ENCODE assay signal across 22 cellular contexts in the genomic region with DNA sequence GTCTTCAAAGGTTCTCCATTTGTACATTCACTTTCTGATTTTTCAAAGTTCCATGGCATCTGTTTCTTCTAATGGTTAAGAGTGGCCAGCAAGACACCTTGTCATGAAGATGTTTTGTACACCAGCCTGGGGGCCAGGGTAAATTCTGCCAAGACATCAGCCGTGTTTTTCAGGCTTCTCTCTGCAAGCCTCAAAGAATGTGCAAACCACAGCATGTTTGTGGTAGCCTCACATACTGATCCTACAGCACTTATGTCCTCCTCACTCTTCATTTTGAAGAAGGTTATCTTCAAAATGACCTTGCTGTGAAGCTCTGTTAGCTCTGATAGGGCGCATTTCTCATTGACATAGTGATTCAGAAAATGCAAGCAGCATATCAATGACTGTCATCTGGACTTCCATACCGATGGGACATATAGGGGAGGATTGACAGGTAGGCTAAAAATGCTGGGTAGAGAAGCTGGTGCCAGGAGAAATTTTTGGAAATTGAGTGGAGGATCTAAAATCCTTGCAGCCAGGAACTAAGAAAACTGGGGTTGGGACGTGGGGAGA.
"Had no signal": no experiment of that assay in that cellular context is flagged by ENCODE, and none has a peak within 500 bp of the region (broad histone marks: within the 10 kb centered on the region; RNA-seq: fewer than 3 reads in every experiment).

No MANE protein-coding gene starts in this region.

- H3K4me2 ChIP-seq: hepatocyte had no signal

- H3K27ac ChIP-seq: esophagus muscularis mucosa, hepatocyte, lower lobe of right lung, parathyroid adenoma, transverse colon, vagina had no signal

- H3K27me3 ChIP-seq: esophagus muscularis mucosa, hepatocyte, transverse colon, vagina had no signal

- DNase-seq: activated CD4-positive, alpha-beta T cell treated with anti-CD3 and anti-CD28 coated beads, Interleukin-2, amount 10 ng/mL, durations not matched to agents 24 days and 14 days; activated CD8-positive, alpha-beta T cell treated with anti-CD3 and anti-CD28 coated beads for 36 hours; activated naive CD4-positive, alpha-beta T cell treated with Interleukin-2 at 50 U/mL for 16 hours; activated naive CD8-positive, alpha-beta T cell treated with anti-CD3 and anti-CD28 coated beads, Interleukin-2, amount 10 ng/mL, durations not matched to agents 7 days and 5 days; activated T-cell treated with anti-CD3 and anti-CD28 coated beads, Interleukin-2, amount 50 U/mL, for 1 hour; effector CD8-positive, alpha-beta T cell; islet precursor cell; lower lobe of right lung; stimulated activated CD4-positive, alpha-beta T cell treated with anti-CD3 and anti-CD28 coated beads, Interleukin-12 subunit alpha, Interleukin-12 subunit beta, amount 100 ng/mL, for 4 hours; stimulated activated CD4-positive, alpha-beta T cell treated with anti-CD3 and anti-CD28 coated beads, Interleukin-1b, Interleukin-23, amount 100 ng/mL, for 48 hours; stimulated activated CD8-positive, alpha-beta memory T cell treated with anti-CD3 and anti-CD28 coated beads, Interleukin-4, amount 100 ng/mL, for 48 hours; stimulated activated naive CD8-positive, alpha-beta T cell treated with anti-CD3 and anti-CD28 coated beads, Interleukin-15, Interleukin-2, amounts not matched to agents 100 U/mL and 50 U/mL, for 24 hours; T-helper 1 cell; T-helper 9 cell; transverse colon had no signal

- ATAC-seq: activated CD8-positive, alpha-beta T cell treated with anti-CD3 and anti-CD28 coated beads for 36 hours; lower lobe of right lung; stimulated activated naive CD8-positive, alpha-beta T cell treated with anti-CD3 and anti-CD28 coated beads, Interleukin-15, Interleukin-2, amounts not matched to agents 100 U/mL and 50 U/mL, for 24 hours had no signal

- H3K27ac Mint-ChIP-seq: activated CD4-positive, alpha-beta T cell treated with anti-CD3 and anti-CD28 coated beads, Interleukin-2, amount 10 ng/mL, durations not matched to agents 24 days and 14 days; activated CD8-positive, alpha-beta T cell treated with anti-CD3 and anti-CD28 coated beads for 36 hours; activated naive CD8-positive, alpha-beta T cell treated with anti-CD3 and anti-CD28 coated beads, Interleukin-2, amount 10 ng/mL, durations not matched to agents 7 days and 5 days; activated T-helper 2 cell treated with anti-CD3 and anti-CD28 coated beads, Interferon-gamma antibody, Interleukin-2, Interleukin-4, amounts not matched to agents 10 μg/mL and 5 μg/mL and 100 μg/mL, durations not matched to agents 14 hours and 24 hours and 36 hours; dendritic cell treated with granulocyte-macrophage colony-stimulating factor and Interleukin-4, amounts not matched to agents 40 ng/mL and 50 ng/mL, for 4 days; nephron had no signal

- H3K79me2 ChIP-seq: hepatocyte, parathyroid adenoma had no signal

- H3K9me3 ChIP-seq: esophagus muscularis mucosa, lower lobe of right lung, transverse colon, vagina had no signal

- H3K4me1 ChIP-seq: esophagus muscularis mucosa, lower lobe of right lung, parathyroid adenoma, transverse colon, vagina had no signal

- H3K4me3 Mint-ChIP-seq: activated CD4-positive, alpha-beta T cell treated with anti-CD3 and anti-CD28 coated beads, Interleukin-2, amount 10 ng/mL, durations not matched to agents 24 days and 14 days; activated CD8-positive, alpha-beta T cell treated with anti-CD3 and anti-CD28 coated beads for 36 hours; activated naive CD8-positive, alpha-beta T cell treated with anti-CD3 and anti-CD28 coated beads, Interleukin-2, amount 10 ng/mL, durations not matched to agents 7 days and 5 days; dendritic cell treated with granulocyte-macrophage colony-stimulating factor and Interleukin-4, amounts not matched to agents 40 ng/mL and 50 ng/mL, for 4 days; nephron had no signal

- H3K36me3 ChIP-seq: esophagus muscularis mucosa, lower lobe of right lung, transverse colon, vagina had no signal

- H3K4me3 ChIP-seq: esophagus muscularis mucosa, hepatocyte, lower lobe of right lung, transverse colon, vagina had no signal

- H2AFZ ChIP-seq: hepatocyte, parathyroid adenoma had no signal

- H3K9me3 Mint-ChIP-seq: activated CD4-positive, alpha-beta T cell treated with anti-CD3 and anti-CD28 coated beads, Interleukin-2, amount 10 ng/mL, durations not matched to agents 24 days and 14 days; activated CD8-positive, alpha-beta T cell treated with anti-CD3 and anti-CD28 coated beads for 36 hours; activated naive CD8-positive, alpha-beta T cell treated with anti-CD3 and anti-CD28 coated beads, Interleukin-2, amount 10 ng/mL, durations not matched to agents 7 days and 5 days; activated T-helper 2 cell treated with anti-CD3 and anti-CD28 coated beads, Interferon-gamma antibody, Interleukin-2, Interleukin-4, amounts not matched to agents 10 μg/mL and 5 μg/mL and 100 μg/mL, durations not matched to agents 14 hours and 24 hours and 36 hours; dendritic cell treated with granulocyte-macrophage colony-stimulating factor and Interleukin-4, amounts not matched to agents 40 ng/mL and 50 ng/mL, for 4 days; nephron had no signal

- H3K4me1 Mint-ChIP-seq: activated CD4-positive, alpha-beta T cell treated with anti-CD3 and anti-CD28 coated beads, Interleukin-2, amount 10 ng/mL, durations not matched to agents 24 days and 14 days; activated naive CD8-positive, alpha-beta T cell treated with anti-CD3 and anti-CD28 coated beads, Interleukin-2, amount 10 ng/mL, durations not matched to agents 7 days and 5 days; nephron had no signal

- H3K9ac ChIP-seq: parathyroid adenoma had no signal

- H3K36me3 Mint-ChIP-seq: activated naive CD8-positive, alpha-beta T cell treated with anti-CD3 and anti-CD28 coated beads, Interleukin-2, amount 10 ng/mL, durations not matched to agents 7 days and 5 days had no signal
